In genomic region chr6:80541886-80542285, GRCh38 we compare ENCODE assay signal across 22 cellular contexts.
DNase-seq lines count a peak whose midpoint lies in the region; ATAC-seq and TF ChIP-seq lines count a peak whose summit lies in the region.
"Had no signal": no experiment of that assay in that cellular context is flagged by ENCODE, and none has a peak within 500 bp of the region (broad histone marks: within the 10 kb centered on the region; RNA-seq: fewer than 3 reads in every experiment).

No MANE protein-coding gene starts in this region.

- POLR2A ChIA-PET in SK-N-SH (lab: Yijun Ruan, JAX) = no interaction called here

- H4K20me1 ChIP-seq in SK-N-SH (ENCODE audit: insufficient read depth) = no peaks in the 10 kb centered on the region

- no peak overlapping the region for H3K9ac ChIP-seq in SK-N-SH

- peaks cover 8% of the 10 kb centered on the region; the same call in 1 of the 2 replicates for H3K9me3 ChIP-seq in SK-N-SH
- H3K9me3 ChIP-seq: transverse colon had no signal

- no peaks in the 10 kb centered on the region for H3K36me3 ChIP-seq in SK-N-SH (replicated peaks in 1 of 2; ENCODE audit: control insufficient read depth in 1 of 2, insufficient read depth in 2 of 2, low read length in 1 of 2)
- H3K36me3 ChIP-seq: brain microvascular endothelial cell, transverse colon had no signal

- no peaks in the 10 kb centered on the region for H3K79me2 ChIP-seq in SK-N-SH (ENCODE audit: insufficient read depth)

- no peak for TF ChIP-seq RAD21 in SK-N-SH (IDR thresholded peaks at IDR 0.05; ENCODE audit: low read length)

- CTCF ChIA-PET in SK-N-SH (lab: Yijun Ruan, JAX) = no interaction called here

- peaks cover 11% of the 10 kb centered on the region for H3F3A ChIP-seq in SK-N-SH (replicated peaks; ENCODE audit: insufficient read depth)

- peak overlapping the region in 1 of 2 experiments; percentile 53; a peak in 2 of 4 replicates for H3K27ac ChIP-seq in SK-N-SH (ENCODE audit: low read depth in 2 of 2, low read length in 1 of 2)
- H3K27ac ChIP-seq: brain microvascular endothelial cell, transverse colon had no signal

- no peaks in the 10 kb centered on the region for H3K27me3 ChIP-seq in SK-N-SH (ENCODE audit: insufficient read depth)
- H3K27me3 ChIP-seq: brain microvascular endothelial cell, transverse colon had no signal

- 0 out of 4 replicates have a peak, but pooled peaks cover 0 to 7% of the 10 kb centered on the region in 2 experiments for H3K4me1 ChIP-seq in SK-N-SH (ENCODE audit: control insufficient read depth in 1 of 2, insufficient read depth in 2 of 2, low read depth in 1 of 2, low read length in 1 of 2)
- H3K4me1 ChIP-seq: transverse colon had no signal

- intact Hi-C loops in cardiac septum (cut with DNase I) = no loop called here

- TF ChIP-seq CTCF in SK-N-SH (IDR thresholded peaks at IDR 0.05) = no peak

- H3K4me2 ChIP-seq in SK-N-SH = no peak overlapping the region

- TF ChIP-seq EP300 in SK-N-SH (IDR thresholded peaks at IDR 0.05; ENCODE audit: borderline replicate concordance in 1 of 2, low read depth in 1 of 2, low read length in 1 of 2) = no peak

- DNase-seq in SK-N-SH (no peak), SKM-1 (lab: John Stamatoyannopoulos, UW; ENCODE audit: unreplicated experiment) (peak; percentile 18), glomerular visceral epithelial cell (ENCODE audit: extremely low spot score) (peak; percentile 27), cardiac septum (ENCODE audit: low spot score) (no peak), SW480 (ENCODE audit: low spot score) (no peak)
- no peak for DNase-seq in stimulated activated naive CD4-positive, alpha-beta T cell treated with Interleukin-2 at 50 U/mL for 16 hours (lab: John Stamatoyannopoulos, UW)
- DNase-seq: activated B cell treated with CpG ODN at 0.5 μM for 24 hours; activated CD4-positive, alpha-beta T cell treated with anti-CD3 and anti-CD28 coated beads, Interleukin-2, amount 50 U/mL, for 48 hours; activated gamma-delta T cell; DMS79 treated with DMSO at 0.1 percent for 48 hours; endodermal cell; naive B cell; NCI-H1694 treated with DMSO at 0.1 percent for 48 hours; NCI-H526 treated with DMSO at 0.1 percent for 48 hours; Right ventricle myocardium superior; stimulated activated naive CD8-positive, alpha-beta T cell treated with anti-CD3 and anti-CD28 coated beads, Interleukin-15, amount 100 ng/mL, for 72 hours; transverse colon had no signal

- H2AFZ ChIP-seq in SK-N-SH (ENCODE audit: low read depth) = 0 out of 2 replicates have a peak overlapping the region, but pooled peaks have one; percentile 7

- 71% methylated on average over 3 of the region's 3 CpGs for WGBS in SK-N-SH (ENCODE audit: low lambda C conversion rate)

- ATAC-seq in SK-N-SH treated with all-trans-retinoic acid at 6 μM for 48 hours (no peak), HG03139 (IDR thresholded peaks at IDR 0.05; ENCODE audit: unreplicated experiment) (no peak)

- no peak overlapping the region for H3K4me3 ChIP-seq in SK-N-SH (ENCODE audit: low read depth in 2 of 2, low read length in 1 of 2)
- H3K4me3 ChIP-seq: GM12878, lung, transverse colon had no signal

- no peaks in the 10 kb centered on the region for H3K9me2 ChIP-seq in SK-N-SH

TF ChIP-seq in SK-N-SH, 30 proteins besides CTCF, POLR2A, EP300 and RAD21:
- TF ChIP-seq GATA2 (CRISPR knock-in tag; IDR thresholded peaks at IDR 0.05) = no peak

TF ChIP-seq in SK-N-SH treated with all-trans-retinoic acid at 6 μM for 48 hours, 23 proteins besides CTCF, POLR2A, EP300 and RAD21:
- TF ChIP-seq TOX (CRISPR knock-in tag; IDR thresholded peaks at IDR 0.05; ENCODE audit: borderline replicate concordance) (no peak), ZNF8 (CRISPR knock-in tag; IDR thresholded peaks at IDR 0.05) (no peak), CSRNP3 (CRISPR knock-in tag; IDR thresholded peaks at IDR 0.05) (no peak), ISL1 (CRISPR knock-in tag; IDR thresholded peaks at IDR 0.05) (no peak), ZFP3 (CRISPR knock-in tag; IDR thresholded peaks at IDR 0.05) (no peak), ZNF565 (CRISPR knock-in tag; conservative IDR thresholded peaks at IDR 0.05; ENCODE audit: low read depth) (no peak), ZC3H10 (CRISPR knock-in tag; IDR thresholded peaks at IDR 0.05) (no peak)

Comparison
In these comparisons a context has a peak if more than half of its experiments do, and no peak if none do; other contexts are left out.
1. DNase-seq: peak in SKM-1 (single experiment) and glomerular visceral epithelial cell (single experiment); none in SK-N-SH (single experiment), stimulated activated naive CD4-positive, alpha-beta T cell treated with Interleukin-2 at 50 U/mL for 16 hours (single experiment), cardiac septum (single experiment) and SW480 (single experiment).